In genomic region chr9:76873056-76873792, GRCh38 we compare ENCODE assay signal across 9 cellular contexts. TPM values are rescaled to one million over a fixed set of nuclear protein-coding genes. Genes with fewer than 3 reads are reported as not detected.
DNase-seq lines count a peak whose midpoint lies in the region; ATAC-seq and TF ChIP-seq lines count a peak whose summit lies in the region.
"Had no signal": no experiment of that assay in that cellular context is flagged by ENCODE, and none has a peak within 500 bp of the region (broad histone marks: within the 10 kb centered on the region; RNA-seq: fewer than 3 reads in every experiment).

No MANE protein-coding gene starts in this region.

- H3K27me3 Mint-ChIP-seq in naive thymus-derived CD4-positive, alpha-beta T cell, result peaks cover 6 to 44% (median 7%) of the 10 kb centered on the region in 5 donors

- ATAC-seq in naive thymus-derived CD4-positive, alpha-beta T cell, result no peak
- ATAC-seq: T-helper 17 cell had no signal

- no peaks in the 10 kb centered on the region for H3K9me3 ChIP-seq in MG63
- no peaks in the 10 kb centered on the region for H3K9me3 ChIP-seq in naive thymus-derived CD4-positive, alpha-beta T cell (ENCODE audit: control insufficient read depth in 2 of 3, low read length in 3 of 3)

- H3K36me3 ChIP-seq in MG63, result no peaks in the 10 kb centered on the region
- H3K36me3 ChIP-seq in naive thymus-derived CD4-positive, alpha-beta T cell (ENCODE audit: control insufficient read depth in 2 of 3, insufficient read depth in 3 of 3, low read length in 3 of 3), result no peaks in the 10 kb centered on the region

- H3K27ac Mint-ChIP-seq in naive thymus-derived CD4-positive, alpha-beta T cell, result no peak overlapping the region
- H3K27ac Mint-ChIP-seq: T-helper 17 cell had no signal

- POLR2A ChIA-PET in naive thymus-derived CD4-positive, alpha-beta T cell (lab: Charles Lee), result interaction anchor here (0.5 kb wide), 1 partner anchor 1524 kb away, joined by 3 read pairs; no protein-coding TSS in a partner anchor

- peak; percentile 21 for DNase-seq in MG63
- DNase-seq in cardiac fibroblast (ENCODE audit: low read depth in 2 of 2), result peak; percentile 35 to 66
- DNase-seq in inferior parietal cortex (ENCODE audit: extremely low spot score), result peak; percentile 76
- peak in 37 of 49 donors; percentile 5 to 72 (median 44) for DNase-seq in substantia nigra (lab: John Stamatoyannopoulos, UW)
- DNase-seq in SIG-M5 (lab: John Stamatoyannopoulos, UW), result no peak
- no peak for DNase-seq in stimulated activated CD4-positive, alpha-beta T cell treated with anti-CD3 and anti-CD28 coated beads, Interleukin-2, amount 100 ng/mL, for 48 hours
- no peak for DNase-seq in naive thymus-derived CD4-positive, alpha-beta T cell
- no peak for DNase-seq in HUDEP-2 (lab: John Stamatoyannopoulos, UW; ENCODE audit: unreplicated experiment in 76 of 76)
- DNase-seq: T-helper 17 cell had no signal

- H3K4me3 ChIP-seq in MG63 (no peak overlapping the region), cardiac fibroblast (replicated peaks in 1 of 2; ENCODE audit: low read depth in 2 of 2, low read length in 2 of 2) (no peak overlapping the region)
- H3K4me3 ChIP-seq in naive thymus-derived CD4-positive, alpha-beta T cell (ENCODE audit: low read length), result no peak overlapping the region

- no peak overlapping the region for H3K4me3 Mint-ChIP-seq in naive thymus-derived CD4-positive, alpha-beta T cell
- H3K4me3 Mint-ChIP-seq: T-helper 17 cell had no signal

- H3K4me1 ChIP-seq in naive thymus-derived CD4-positive, alpha-beta T cell (ENCODE audit: control insufficient read depth in 2 of 2, insufficient read depth in 2 of 2, low read length in 2 of 2), result no peaks in the 10 kb centered on the region

- H3K4me1 Mint-ChIP-seq in naive thymus-derived CD4-positive, alpha-beta T cell, result no peaks in the 10 kb centered on the region
- H3K4me1 Mint-ChIP-seq: T-helper 17 cell had no signal

- peak overlapping the region; percentile 66 for H3K27ac ChIP-seq in substantia nigra (ENCODE audit: low read depth, low read length, poor library complexity, severe bottlenecking)
- H3K27ac ChIP-seq in naive thymus-derived CD4-positive, alpha-beta T cell (ENCODE audit: low read depth, low read length), result no peak overlapping the region

- CTCF ChIA-PET in naive thymus-derived CD4-positive, alpha-beta T cell (lab: Charles Lee), result no interaction called here

- peak; percentile 6 for TF ChIP-seq CTCF in cardiac fibroblast (IDR thresholded peaks at IDR 0.05; ENCODE audit: low read depth, low read length)

- no peaks in the 10 kb centered on the region for H3K27me3 ChIP-seq in MG63
- no peaks in the 10 kb centered on the region for H3K27me3 ChIP-seq in naive thymus-derived CD4-positive, alpha-beta T cell (ENCODE audit: control insufficient read depth in 2 of 2, insufficient read depth in 2 of 2, low read length in 2 of 2)

- H3K36me3 Mint-ChIP-seq in naive thymus-derived CD4-positive, alpha-beta T cell, result no peaks in the 10 kb centered on the region

- intact Hi-C loops in naive thymus-derived CD4-positive, alpha-beta T cell (cut with micrococcal nuclease), result no loop called here

- H3K9me3 Mint-ChIP-seq in naive thymus-derived CD4-positive, alpha-beta T cell, result peaks cover 0 to 1% (median 0%) of the 10 kb centered on the region in 11 donors

RNA-seq across cellular contexts. Expression of gene PRUNE2, which starts 32.7 kb away (rescaled TPM):
- total RNA-seq in MG63 (2014; rRNA removed; shearing (Covaris generic); ENCODE audit: low replicate concordance), result 2.7 and 24.2 TPM in 2 replicates
- 1 to 10 TPM in 1 of 5 experiments, under 1 TPM in 1, not detected in 3; 0.78 to 1.6 TPM for total RNA-seq in naive thymus-derived CD4-positive, alpha-beta T cell
- not detected for polyA plus RNA-seq in naive thymus-derived CD4-positive, alpha-beta T cell

Comparison
In these comparisons a context has a peak if more than half of its experiments do, and no peak if none do; other contexts are left out.
1. DNase-seq: peak in MG63 (single experiment), cardiac fibroblast (2 of 2), inferior parietal cortex (single experiment) and substantia nigra (37 of 49); none in SIG-M5 (single experiment), stimulated activated CD4-positive, alpha-beta T cell treated with anti-CD3 and anti-CD28 coated beads, Interleukin-2, amount 100 ng/mL, for 48 hours (0 of 2), naive thymus-derived CD4-positive, alpha-beta T cell (0 of 9) and HUDEP-2 (0 of 76).